Comparison of ENCODE assay signal across 19 cellular contexts in the genomic region with DNA sequence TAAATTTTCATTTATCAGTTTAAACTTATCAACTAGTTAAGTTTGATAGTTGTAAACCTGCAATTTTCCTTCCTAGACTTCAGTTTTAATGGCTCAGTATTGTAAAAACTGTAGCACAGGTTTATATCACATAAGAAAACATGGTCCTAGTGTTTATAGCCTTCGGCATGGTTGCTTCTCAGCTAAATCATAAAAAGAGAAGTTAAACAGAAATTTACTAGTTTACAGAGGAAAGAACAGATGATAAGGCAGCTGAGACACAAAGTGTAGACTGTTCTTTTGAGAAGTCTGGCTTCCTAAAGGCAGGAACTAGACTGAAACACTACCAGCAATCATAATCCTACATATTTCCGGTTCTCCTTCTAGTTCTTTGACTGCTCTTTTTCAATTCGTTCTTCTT. TPM values are rescaled to one million over a fixed set of nuclear protein-coding genes. Genes with fewer than 3 reads are reported as not detected.
DNase-seq lines count a peak whose midpoint lies in the region; ATAC-seq, FAIRE-seq and TF ChIP-seq lines count a peak whose summit lies in the region.
"Had no signal": no experiment of that assay in that cellular context is flagged by ENCODE, and none has a peak within 500 bp of the region (broad histone marks: within the 10 kb centered on the region; RNA-seq: fewer than 3 reads in every experiment).

No MANE protein-coding gene starts in this region.

- no peak overlapping the region for H3K9ac ChIP-seq in K562 (ENCODE audit: insufficient read depth in 1 of 2, low read depth in 2 of 2, low read length in 2 of 2)
- H3K9ac ChIP-seq: BLaER1 had no signal

- no peak overlapping the region for H3K4me2 ChIP-seq in K562 (ENCODE audit: insufficient read depth, low read length)
- H3K4me2 ChIP-seq: BLaER1, GM23338 had no signal

- no peaks in the 10 kb centered on the region for H3K9me1 ChIP-seq in K562 (ENCODE audit: control insufficient read depth, insufficient read depth, low read length)

- POLR2A ChIA-PET in K562 (lab: Yijun Ruan, JAX) = interaction anchor here (1.2 kb wide), 1 partner anchor 87 kb away, joined by 3 read pairs; no protein-coding TSS in a partner anchor

- H3K4me1 ChIP-seq in K562 (replicated peaks in 1 of 2; ENCODE audit: control insufficient read depth in 2 of 2, insufficient read depth in 2 of 2, low read length in 2 of 2) = no peaks in the 10 kb centered on the region
- peaks cover 10% of the 10 kb centered on the region for H3K4me1 ChIP-seq in mucosa of descending colon (ENCODE audit: low read depth)
- H3K4me1 ChIP-seq: BLaER1 had no signal

- no peak for TF ChIP-seq RAD21 in K562 (CRISPR knock-in tag; conservative IDR thresholded peaks at IDR 0.05 in 1 of 2, IDR thresholded peaks at IDR 0.05 in 1 of 2)

- no peaks in the 10 kb centered on the region for H3K27me3 ChIP-seq in K562 (ENCODE audit: control insufficient read depth in 2 of 2, insufficient read depth in 2 of 2, low read length in 2 of 2)
- H3K27me3 ChIP-seq: BLaER1, MG63, SJCRH30 had no signal

- H3K4me1 Mint-ChIP-seq in activated T-cell treated with anti-CD3 and anti-CD28 coated beads, Interleukin-2, amount 50 U/mL, for 4 hours (ENCODE audit: low read depth) = no peaks in the 10 kb centered on the region
- H3K4me1 Mint-ChIP-seq: GM23338 had no signal

- in situ Hi-C loops in K562 (cut with MboI) = no loop called here

- H3K9me3 ChIP-seq in K562 (replicated peaks; ENCODE audit: control insufficient read depth, insufficient read depth, low read depth, low read length) = no peaks in the 10 kb centered on the region
- no peaks in the 10 kb centered on the region for H3K9me3 ChIP-seq in mucosa of descending colon
- H3K9me3 ChIP-seq: BLaER1, MG63, SJCRH30 had no signal

- FAIRE-seq in K562 (lab: Jason Lieb, UNC) = no peak
- FAIRE-seq: A204.1, GM12892 had no signal

- no peak for TF ChIP-seq POLR2A in K562 (conservative IDR thresholded peaks at IDR 0.05)

- peak overlapping the region; percentile 52; the same call in 1 of the 2 replicates for H3K27ac ChIP-seq in C4-2B
- H3K27ac ChIP-seq in K562 (ENCODE audit: extremely low read depth, low read depth, low read length) = peak overlapping the region; percentile 16; the same call in 1 of the 3 replicates
- H3K27ac ChIP-seq: BLaER1, RWPE1, SJCRH30 had no signal

- no peaks in the 10 kb centered on the region for H3K27me3 Mint-ChIP-seq in activated T-cell treated with anti-CD3 and anti-CD28 coated beads, Interleukin-2, amount 50 U/mL, for 4 hours (ENCODE audit: low read depth)

- no peaks in the 10 kb centered on the region for H4K20me1 ChIP-seq in K562 (replicated peaks; ENCODE audit: control insufficient read depth, insufficient read depth, low read length)
- H4K20me1 ChIP-seq: BLaER1 had no signal

- TF ChIP-seq EP300 in K562 (IDR thresholded peaks at IDR 0.05; ENCODE audit: low read length) = no peak

- no peaks in the 10 kb centered on the region for H3K9me3 Mint-ChIP-seq in activated T-cell treated with anti-CD3 and anti-CD28 coated beads, Interleukin-2, amount 50 U/mL, for 4 hours
- H3K9me3 Mint-ChIP-seq: GM23338 had no signal

- H2AFZ ChIP-seq in K562 (ENCODE audit: low read depth, low read length) = no peak overlapping the region
- H2AFZ ChIP-seq: GM23338 had no signal

- WGBS in K562 (ENCODE audit: insufficient coverage, low coverage, missing lambda C conversion rate) = 43% methylated on average over 3 of the region's 3 CpGs

- peaks cover 10% of the 10 kb centered on the region for H3K36me3 Mint-ChIP-seq in activated T-cell treated with anti-CD3 and anti-CD28 coated beads, Interleukin-2, amount 50 U/mL, for 4 hours (ENCODE audit: insufficient read depth)

- H3K36me3 ChIP-seq in K562 (ENCODE audit: control insufficient read depth, insufficient read depth, low read length) (no peaks in the 10 kb centered on the region), mucosa of descending colon (ENCODE audit: low read depth) (no peaks in the 10 kb centered on the region)
- H3K36me3 ChIP-seq: BLaER1 had no signal

- BruUV-seq in K562 (replicated peaks; lab: Mats Ljungman, UMichigan) = no TSS peak

- peak; percentile 10 for DNase-seq in OCI-M2 (lab: John Stamatoyannopoulos, UW; ENCODE audit: unreplicated experiment)
- DNase-seq in K562 (ENCODE audit: extremely low read depth in 1 of 4, low spot score in 3 of 4) = no peak
- DNase-seq in mucosa of descending colon = no peak
- DNase-seq in NCI-H1694 (lab: John Stamatoyannopoulos, UW) = no peak
- no peak for DNase-seq in NCI-H2081 (lab: John Stamatoyannopoulos, UW)
- DNase-seq in activated T-cell treated with anti-CD3 and anti-CD28 coated beads, Interleukin-2, amount 50 U/mL, for 4 hours = no peak
- no peak for DNase-seq in germinal center (ENCODE audit: low spot score)
- DNase-seq: DMS 273 treated with DMSO at 0.1 percent for 48 hours, MG63, NCI-H1092 treated with DMSO at 0.1 percent for 48 hours, NCI-H526 treated with DMSO at 0.1 percent for 48 hours, SJCRH30, SW 1271 had no signal

- H3K4me3 ChIP-seq in K562 = no peak overlapping the region
- H3K4me3 ChIP-seq in mucosa of descending colon = no peak overlapping the region
- H3K4me3 ChIP-seq: BLaER1, GM23338, MG63, SJCRH30 had no signal

- intact Hi-C loops in K562 (cut with micrococcal nuclease) (no loop called here), mucosa of descending colon (cut with DNase I, micrococcal nuclease) (no loop called here)

- H3K4me3 Mint-ChIP-seq in activated T-cell treated with anti-CD3 and anti-CD28 coated beads, Interleukin-2, amount 50 U/mL, for 4 hours = no peak overlapping the region
- H3K4me3 Mint-ChIP-seq: GM23338 had no signal

- TF ChIP-seq CTCF in C4-2B (conservative IDR thresholded peaks at IDR 0.05) (no peak), K562 (IDR thresholded peaks at IDR 0.05 in 2 of 3, conservative IDR thresholded peaks at IDR 0.05 in 1 of 3; ENCODE audit: insufficient read depth in 2 of 3, low read depth in 1 of 3, low read length in 3 of 3) (no peak), mucosa of descending colon (IDR thresholded peaks at IDR 0.05) (no peak)

- no peaks in the 10 kb centered on the region for H3K79me2 ChIP-seq in K562 (ENCODE audit: control insufficient read depth, insufficient read depth, low read length)

- CTCF ChIA-PET in K562 (lab: Yijun Ruan, JAX; ENCODE audit: low intra/inter-chr PET ratio) = no interaction called here

- no peak for ATAC-seq in K562
- peak; percentile 89 for ATAC-seq in mucosa of descending colon
- no peak for ATAC-seq in activated T-cell treated with anti-CD3 and anti-CD28 coated beads, Interleukin-2, amount 50 U/mL, for 4 hours
- ATAC-seq: GM23338 had no signal

RNA-seq across cellular contexts. Expression of a gene that starts 39.8 kb away (rescaled TPM):
- total RNA-seq in K562 (2011; cell fraction: chromatin; rRNA removed; ENCODE audit: low replicate concordance) = 0.18 and 0.23 TPM in 2 replicates
- total RNA-seq in K562 (2011; cell fraction: nucleolus; rRNA removed) = not detected in 2 replicates
- 0.15 TPM in 1 of 2 replicates, not detected in the other for total RNA-seq in K562 (2011; cell fraction: nucleoplasm; rRNA removed)
- total RNA-seq in K562 (2014; rRNA removed) = not detected in 2 replicates
- total RNA-seq in K562 (2014; rRNA removed; fragmentation: Illumina TruSeq; extraction: Trizol) = not detected in 2 replicates
- 0.04 TPM in 1 of 2 replicates, not detected in the other for total RNA-seq in K562 (2015; rRNA removed; fragmentation: Illumina TruSeq; extraction: Trizol)
- 0.02 and 0.04 TPM in 2 replicates for total RNA-seq in K562 (2021)
- 0.04 and 0.09 TPM in 2 replicates for polyA plus RNA-seq in K562 (2011; rRNA removed)
- 0.01 TPM in 1 of 2 replicates, not detected in the other for polyA plus RNA-seq in K562 (2011; cell fraction: cytosol; rRNA removed)
- polyA plus RNA-seq in K562 (2011; cell fraction: nucleus; rRNA removed) = 0.08 and 0.09 TPM in 2 replicates
- 0.09 and 0.24 TPM in 2 replicates for polyA plus RNA-seq in K562 (2012)
- polyA plus RNA-seq in K562 (2014; fragmentation: Illumina TruSeq; extraction: Trizol) = not detected in 2 replicates
- polyA plus RNA-seq in K562 (2014; fragmentation: Nextera tagmentation; extraction: Ambion mirVana) = under 1 TPM; 0.03 to 0.06 TPM
- 0.05 TPM in 1 of 2 replicates, not detected in the other for polyA plus RNA-seq in K562 (2014; rRNA removed)
- 0.07 and 0.18 TPM in 2 replicates for polyA minus RNA-seq in K562 (2011; rRNA and poly(A)+ RNA removed)
- polyA minus RNA-seq in K562 (2011; cell fraction: cytosol; rRNA and poly(A)+ RNA removed) = not detected in 2 replicates
- polyA minus RNA-seq in K562 (2011; cell fraction: nucleus; rRNA and poly(A)+ RNA removed) = 0.13 and 0.22 TPM in 2 replicates
- total RNA-seq in mucosa of descending colon = 1 to 10 TPM; 6.6 to 7.1 (median 6.7) TPM
- under 1 TPM in 2 of 3 donors, not detected in 1; 0.05 to 0.24 TPM for total RNA-seq in activated T-cell treated with anti-CD3 and anti-CD28 coated beads, Interleukin-2, amount 50 U/mL, for 4 hours

Comparison
In these comparisons a context has a peak if more than half of its experiments do, and no peak if none do; other contexts are left out.
1. RNA of a gene that starts 39.8 kb away (total RNA-seq): 6.6 to 7.1 TPM in mucosa of descending colon; 0.05 to 0.24 TPM in activated T-cell treated with anti-CD3 and anti-CD28 coated beads, Interleukin-2, amount 50 U/mL, for 4 hours and 0.02 to 0.23 TPM in K562; every median in the first group is over 4 times any median in the second.